Comparison of ENCODE assay signal across 31 cellular contexts in genomic region chr14:27164139-27164538, GRCh38.
"Had no signal": no experiment of that assay in that cellular context is flagged by ENCODE, and none has a peak within 500 bp of the region (broad histone marks: within the 10 kb centered on the region; RNA-seq: fewer than 3 reads in every experiment).

No MANE protein-coding gene starts in this region.

- H3K27ac ChIP-seq: ascending aorta, cardiac muscle cell, WERI-Rb-1 had no signal

- H3K4me3 ChIP-seq: ascending aorta, cardiac muscle cell had no signal

- DNase-seq: activated CD4-positive, alpha-beta memory T cell treated with anti-CD3 and anti-CD28 coated beads, Interleukin-2, amount 10 ng/mL, durations not matched to agents 7 days and 5 days; activated CD4-positive, alpha-beta T cell treated with anti-CD3 and anti-CD28 coated beads for 1 hour; activated CD4-positive, alpha-beta T cell treated with anti-CD3 and anti-CD28 coated beads for 36 hours; activated CD4-positive, alpha-beta T cell treated with anti-CD3 and anti-CD28 coated beads for 48 hours; activated CD4-positive, alpha-beta T cell treated with anti-CD3 and anti-CD28 coated beads, Interleukin-2, amount 10 ng/mL, durations not matched to agents 7 days and 5 days; activated CD4-positive, alpha-beta T cell treated with anti-CD3 and anti-CD28 coated beads, Interleukin-2, amount 50 U/mL, for 48 hours; activated CD4-positive, CD25-positive, alpha-beta regulatory T cell; activated CD8-positive, alpha-beta memory T cell treated with anti-CD3 and anti-CD28 coated beads for 24 hours; activated CD8-positive, alpha-beta memory T cell treated with anti-CD3 and anti-CD28 coated beads, Interleukin-2, amount 10 ng/mL, durations not matched to agents 7 days and 5 days; activated CD8-positive, alpha-beta memory T cell treated with anti-CD3 and anti-CD28 coated beads, Interleukin-2, amount 50 U/mL, for 48 hours; activated CD8-positive, alpha-beta T cell treated with anti-CD3 and anti-CD28 coated beads, Interleukin-2, amount 10 ng/mL, durations not matched to agents 7 days and 5 days; activated effector memory CD4-positive, alpha-beta T cell treated with Interleukin-2 at 50 U/mL for 16 hours; activated gamma-delta T cell; activated naive CD4-positive, alpha-beta T cell treated with anti-CD3 and anti-CD28 coated beads, Interleukin-2, amount 10 ng/mL, durations not matched to agents 7 days and 5 days; activated naive CD4-positive, alpha-beta T cell treated with Interleukin-2 at 50 U/mL for 16 hours; activated T-cell treated with anti-CD3 and anti-CD28 coated beads, Interleukin-2, amount 50 U/mL, for 24 hours; activated T-cell treated with anti-CD3 and anti-CD28 coated beads, Interleukin-2, amount 50 U/mL, for 48 hours; amygdala; anterior cingulate cortex; central memory CD4-positive, alpha-beta T cell; SW 1271; T-helper 1 cell; T-helper 2 cell; T-helper 9 cell; WERI-Rb-1 had no signal

- FAIRE-seq: bronchial epithelial cell, TTC549 had no signal

- H3K9me3 ChIP-seq: ascending aorta had no signal

- H3K4me1 ChIP-seq: ascending aorta had no signal

- H3K36me3 ChIP-seq: ascending aorta, cardiac muscle cell, WERI-Rb-1 had no signal

- ATAC-seq: activated CD4-positive, alpha-beta T cell treated with anti-CD3 and anti-CD28 coated beads for 36 hours; activated CD4-positive, CD25-positive, alpha-beta regulatory T cell treated with anti-CD3 and anti-CD28 coated beads, Interleukin-2, amount 50 U/mL, for 24 hours; activated CD8-positive, alpha-beta memory T cell treated with anti-CD3 and anti-CD28 coated beads, Interleukin-2, amount 10 ng/mL, durations not matched to agents 7 days and 5 days; activated CD8-positive, alpha-beta T cell treated with anti-CD3 and anti-CD28 coated beads, Interleukin-2, amount 10 ng/mL, durations not matched to agents 7 days and 5 days; WTC11 had no signal

- H3K27me3 ChIP-seq: ascending aorta, cardiac muscle cell had no signal
